11 cellular contexts compared by ENCODE assay signal in genomic region chr11:67545280-67545679, GRCh38. TPM values are rescaled to one million over a fixed set of nuclear protein-coding genes. Genes with fewer than 3 reads are reported as not detected.
A peak's percentile ranks its signal among the peaks of the same experiment; 100 is the strongest.
DNase-seq lines count a peak whose midpoint lies in the region; ATAC-seq, FAIRE-seq and TF ChIP-seq lines count a peak whose summit lies in the region.
"Had no signal": no experiment of that assay in that cellular context is flagged by ENCODE, and none has a peak within 500 bp of the region (broad histone marks: within the 10 kb centered on the region; RNA-seq: fewer than 3 reads in every experiment).

No MANE protein-coding gene starts in this region.

- no peak overlapping the region for H3K56ac ChIP-seq in H1 (replicated peaks; ENCODE audit: insufficient read length, low read depth, low read length)

- H4K8ac ChIP-seq in H1 (ENCODE audit: extremely low read depth, insufficient read depth, low read length): no peak overlapping the region; the same call in 1 of the 2 replicates

- no peaks in the 10 kb centered on the region for H3K23me2 ChIP-seq in H1 (ENCODE audit: low read depth, low read length)

- no peak for TF ChIP-seq POLR2A in H1 (IDR thresholded peaks at IDR 0.05; ENCODE audit: control extremely low read depth in 1 of 2, low read depth in 2 of 2, low read length in 2 of 2)

- no peak overlapping the region for H2AK5ac ChIP-seq in H1 (ENCODE audit: low read depth, low read length)

- no peak overlapping the region for H2BK5ac ChIP-seq in H1 (ENCODE audit: low read depth, low read length)

- ATAC-seq in GM18858 (IDR thresholded peaks at IDR 0.05; ENCODE audit: unreplicated experiment) (no peak), HG03135 (IDR thresholded peaks at IDR 0.05; ENCODE audit: unreplicated experiment) (no peak), GM18520 (IDR thresholded peaks at IDR 0.05; ENCODE audit: unreplicated experiment) (no peak)
- ATAC-seq: activated CD4-positive, alpha-beta T cell treated with anti-CD3 and anti-CD28 coated beads for 36 hours had no signal

- H3K23ac ChIP-seq in H1 (ENCODE audit: insufficient read length): no peak overlapping the region

- no peak overlapping the region for H4K91ac ChIP-seq in H1 (replicated peaks; ENCODE audit: insufficient read length, low read length)

- no peak overlapping the region for H3K9ac ChIP-seq in H1 (replicated peaks in 1 of 4; ENCODE audit: extremely low read depth in 1 of 4, low read depth in 3 of 4, low read length in 3 of 4)
- peak overlapping the region; percentile 26 to 38 for H3K9ac ChIP-seq in mucosa of rectum (ENCODE audit: low read depth in 1 of 2, low read length in 2 of 2)

- no peak overlapping the region for H3K27ac ChIP-seq in H1 (ENCODE audit: low read depth, low read length)
- H3K27ac ChIP-seq in mucosa of rectum (ENCODE audit: low read depth in 2 of 2, low read length in 2 of 2): peak overlapping the region; percentile 86 to 87

- no peak for TF ChIP-seq RAD21 in H1 (IDR thresholded peaks at IDR 0.05 in 1 of 2, conservative IDR thresholded peaks at IDR 0.05 in 1 of 2; ENCODE audit: low read depth in 2 of 2, low read length in 2 of 2)

- H3K27ac Mint-ChIP-seq in HFFc6: no peak overlapping the region
- H3K27ac Mint-ChIP-seq: activated CD4-positive, alpha-beta T cell treated with anti-CD3 and anti-CD28 coated beads for 36 hours; activated naive CD4-positive, alpha-beta T cell treated with anti-CD3 and anti-CD28 coated beads for 36 hours had no signal

- no peaks in the 10 kb centered on the region for H3K36me3 ChIP-seq in H1 (ENCODE audit: control insufficient read depth in 2 of 4, insufficient read depth in 4 of 4, low read length in 3 of 4)
- no peaks in the 10 kb centered on the region for H3K36me3 ChIP-seq in mucosa of rectum (ENCODE audit: control insufficient read depth in 2 of 2, insufficient read depth in 2 of 2, low read length in 2 of 2)
- H3K36me3 ChIP-seq: upper lobe of left lung had no signal

- POLR2A ChIA-PET in H1 (lab: Charles Lee; ENCODE audit: partially characterized antibody): interaction anchor here (2.3 to 4.8 kb wide), 2 partner anchors 38 to 41 kb away, joined by 8 to 15 read pairs; partner anchors contain the start of gene GSTP1

- no peak overlapping the region for H2BK120ac ChIP-seq in H1 (replicated peaks; ENCODE audit: low read depth, low read length)

- no peaks in the 10 kb centered on the region for H3K79me2 ChIP-seq in H1 (ENCODE audit: control insufficient read depth in 1 of 2, insufficient read depth in 2 of 2, low read length in 2 of 2)

- H3K4me2 ChIP-seq in H1 (ENCODE audit: insufficient read depth in 1 of 2, low read depth in 2 of 2, low read length in 2 of 2): no peak overlapping the region

- no peaks in the 10 kb centered on the region for H3K36me3 Mint-ChIP-seq in HFFc6 (ENCODE audit: low read depth)

- no peaks in the 10 kb centered on the region for H3K79me1 ChIP-seq in H1 (ENCODE audit: low read depth, low read length)

- no peak overlapping the region for H3K14ac ChIP-seq in H1 (ENCODE audit: insufficient read length)

- no peak for FAIRE-seq in H1 (lab: Jason Lieb, UNC)

- no peaks in the 10 kb centered on the region for H4K20me1 ChIP-seq in H1 (replicated peaks in 1 of 2; ENCODE audit: control insufficient read depth in 1 of 2, insufficient read depth in 2 of 2, low read length in 2 of 2)

- no peak overlapping the region for H4K5ac ChIP-seq in H1 (ENCODE audit: insufficient read length, low read depth, low read length)

- TF ChIP-seq EP300 in H1 (IDR thresholded peaks at IDR 0.05; ENCODE audit: borderline replicate concordance in 1 of 2, low read depth in 2 of 2, low read length in 2 of 2): no peak

- H3K27me3 ChIP-seq in H1 (replicated peaks in 1 of 4; ENCODE audit: control insufficient read depth in 3 of 4, extremely low read depth in 1 of 4, insufficient read depth in 3 of 4, low read length in 3 of 4): no peaks in the 10 kb centered on the region; a peak in 1 of 7 replicates
- H3K27me3 ChIP-seq in mucosa of rectum (ENCODE audit: control insufficient read depth in 2 of 2, insufficient read depth in 2 of 2, low read length in 2 of 2): no peaks in the 10 kb centered on the region
- H3K27me3 ChIP-seq: upper lobe of left lung had no signal

- 0 out of 2 replicates have a peak overlapping the region, but pooled peaks have one; percentile 7 for H2AFZ ChIP-seq in H1 (ENCODE audit: low read length)

- no peaks in the 10 kb centered on the region for H3K9me3 Mint-ChIP-seq in HFFc6
- H3K9me3 Mint-ChIP-seq: activated naive CD4-positive, alpha-beta T cell treated with anti-CD3 and anti-CD28 coated beads for 36 hours had no signal

- H3K18ac ChIP-seq in H1 (ENCODE audit: extremely low read depth, low read length): no peak overlapping the region

- WGBS in H1 (ENCODE audit: extremely low coverage in 1 of 2, insufficient coverage in 1 of 2, insufficient read length in 1 of 2, insufficient replicate concordance in 2 of 2, low coverage in 1 of 2, low lambda C conversion rate in 2 of 2, missing lambda C conversion rate in 1 of 2), 2 experiments: 77% methylated on average over 7 of the region's 8 CpGs; no CpG with 5 or more reads in 1 of the 2 experiments

- no peak overlapping the region for H3K4me3 Mint-ChIP-seq in HFFc6
- H3K4me3 Mint-ChIP-seq: activated CD4-positive, alpha-beta T cell treated with anti-CD3 and anti-CD28 coated beads for 36 hours; activated naive CD4-positive, alpha-beta T cell treated with anti-CD3 and anti-CD28 coated beads for 36 hours had no signal

- no peak overlapping the region for H2BK20ac ChIP-seq in H1 (ENCODE audit: low read length)

- peaks cover 22% of the 10 kb centered on the region for H3K27me3 Mint-ChIP-seq in HFFc6 (ENCODE audit: insufficient read depth)

- H3K9me3 ChIP-seq in H1 (ENCODE audit: insufficient read depth in 2 of 2, low read depth in 1 of 2, low read length in 1 of 2) (0 out of 4 replicates have a peak, but pooled peaks cover 0 to 4% of the 10 kb centered on the region in 2 experiments), mucosa of rectum (ENCODE audit: control insufficient read depth in 2 of 2, low read length in 2 of 2) (no peaks in the 10 kb centered on the region)
- H3K9me3 ChIP-seq: upper lobe of left lung had no signal

- DNase-seq in Caki2 (ENCODE audit: low read depth) (peak; percentile 80), HFFc6 (no peak), H1 (ENCODE audit: low read depth in 1 of 2, low spot score in 2 of 2) (no peak)
- DNase-seq: activated CD4-positive, alpha-beta T cell treated with anti-CD3 and anti-CD28 coated beads for 36 hours; activated naive CD4-positive, alpha-beta T cell treated with anti-CD3 and anti-CD28 coated beads for 36 hours had no signal

- H3K4me1 Mint-ChIP-seq in HFFc6 (ENCODE audit: low read depth): no peaks in the 10 kb centered on the region
- H3K4me1 Mint-ChIP-seq: activated CD4-positive, alpha-beta T cell treated with anti-CD3 and anti-CD28 coated beads for 36 hours had no signal

- H3K4me3 ChIP-seq in H1 (ENCODE audit: extremely low read depth in 1 of 4, insufficient read depth in 2 of 4, low read depth in 3 of 4, low read length in 4 of 4) (no peak overlapping the region), mucosa of rectum (ENCODE audit: low read length in 2 of 2) (peak overlapping the region; percentile 25 to 37)
- H3K4me3 ChIP-seq: upper lobe of left lung had no signal

- peaks cover 0 to 5% (median 0%) of the 10 kb centered on the region in 4 experiments; a peak in 2 of 7 replicates for H3K4me1 ChIP-seq in H1 (replicated peaks in 1 of 4; ENCODE audit: control insufficient read depth in 3 of 4, insufficient read depth in 4 of 4, low read length in 3 of 4)
- peaks cover 16 to 24% of the 10 kb centered on the region in 2 donors for H3K4me1 ChIP-seq in mucosa of rectum (ENCODE audit: control insufficient read depth in 2 of 2, insufficient read depth in 2 of 2, low read length in 2 of 2)

- TF ChIP-seq CTCF in HFFc6 (IDR thresholded peaks at IDR 0.05): peak; percentile 10; the same call in 1 of the 2 replicates
- peak in 2 of 3 experiments; percentile 29 to 44; a peak in 2 of 4 replicates for TF ChIP-seq CTCF in H1 (IDR thresholded peaks at IDR 0.05; ENCODE audit: control extremely low read depth in 1 of 3, insufficient read depth in 1 of 3, low read depth in 1 of 3, low read length in 3 of 3)

- no peak overlapping the region for H2BK15ac ChIP-seq in H1 (ENCODE audit: low read length)

- CTCF ChIA-PET in H1 (lab: Charles Lee; ENCODE audit: partially characterized antibody): interaction anchor here (0.8 to 1.9 kb wide), 8 partner anchors 11 to 69 kb away, joined by 3 to 4 read pairs (median 4); no protein-coding TSS in a partner anchor

- H2BK12ac ChIP-seq in H1 (ENCODE audit: low read depth, low read length): no peak overlapping the region

- in situ Hi-C loops in Caki2 (cut with HindIII; ENCODE audit: low pct_unique_long_range_greater_than_20kb, low sequenced_read_pairs): no loop called here

- no peak overlapping the region for H3K4ac ChIP-seq in H1 (replicated peaks; ENCODE audit: insufficient read length, low read depth, low read length)

RNA-seq across cellular contexts. Expression of gene CABP2, which starts 22.0 kb away (rescaled TPM):
- total RNA-seq in Caki2 (2014; rRNA removed; shearing (Covaris generic); ENCODE audit: low replicate concordance): not detected in 2 replicates
- total RNA-seq in HFFc6 (2021; fragmentation: NEBNext Ultra II Directional; extraction: Animal tissue kit (Norgen Biotek cat#: 25700)): not detected
- not detected in 2 replicates for total RNA-seq in H1 (2021; fragmentation: NEBNext Ultra II Directional; extraction: Animal tissue kit (Norgen Biotek cat#: 25700))
- not detected in 2 replicates for polyA plus RNA-seq in H1 (2011; rRNA removed)
- polyA plus RNA-seq in H1 (2011; cell fraction: cytosol; rRNA removed): not detected
- polyA plus RNA-seq in H1 (2011; cell fraction: nucleus; rRNA removed): not detected
- polyA plus RNA-seq in H1 (2012, experiment 1 of 2): not detected in 4 replicates
- polyA plus RNA-seq in H1 (2012, experiment 2 of 2): not detected
- polyA plus RNA-seq in H1 (2013, experiment 1 of 2): not detected
- not detected for polyA plus RNA-seq in H1 (2013, experiment 2 of 2)
- polyA minus RNA-seq in H1 (2011; rRNA and poly(A)+ RNA removed): not detected in 2 replicates
- not detected for polyA minus RNA-seq in H1 (2011; cell fraction: cytosol; rRNA and poly(A)+ RNA removed)
- polyA minus RNA-seq in H1 (2011; cell fraction: nucleus; rRNA and poly(A)+ RNA removed): not detected
- total RNA-seq: activated CD4-positive, alpha-beta T cell treated with anti-CD3 and anti-CD28 coated beads for 36 hours; activated naive CD4-positive, alpha-beta T cell treated with anti-CD3 and anti-CD28 coated beads for 36 hours; mesenteric fat pad; upper lobe of left lung had no signal

RNA-seq across cellular contexts. Expression of gene CDK2AP2, which starts 37.3 kb away (rescaled TPM):
- 43.6 and 56.9 TPM in 2 replicates for total RNA-seq in Caki2 (2014; rRNA removed; shearing (Covaris generic); ENCODE audit: low replicate concordance)
- total RNA-seq in HFFc6 (2021; fragmentation: NEBNext Ultra II Directional; extraction: Animal tissue kit (Norgen Biotek cat#: 25700)): 10 to 100 TPM; 29.3 to 36.0 (median 31.5) TPM
- 47.3 and 49.6 TPM in 2 replicates for total RNA-seq in H1 (2021; fragmentation: NEBNext Ultra II Directional; extraction: Animal tissue kit (Norgen Biotek cat#: 25700))
- polyA plus RNA-seq in H1 (2011; rRNA removed): 65.1 and 89.6 TPM in 2 replicates
- polyA plus RNA-seq in H1 (2011; cell fraction: cytosol; rRNA removed): 33.8 TPM
- 39.1 TPM for polyA plus RNA-seq in H1 (2011; cell fraction: nucleus; rRNA removed)
- polyA plus RNA-seq in H1 (2012, experiment 1 of 2): 37.4 to 52.9 TPM (median 45.6 TPM) in 4 replicates
- 65.6 TPM for polyA plus RNA-seq in H1 (2012, experiment 2 of 2)
- polyA plus RNA-seq in H1 (2013, experiment 1 of 2): 35.4 TPM
- polyA plus RNA-seq in H1 (2013, experiment 2 of 2): 38.4 TPM
- polyA minus RNA-seq in H1 (2011; rRNA and poly(A)+ RNA removed): 12.5 and 16.2 TPM in 2 replicates
- 28.0 TPM for polyA minus RNA-seq in H1 (2011; cell fraction: cytosol; rRNA and poly(A)+ RNA removed)
- 25.7 TPM for polyA minus RNA-seq in H1 (2011; cell fraction: nucleus; rRNA and poly(A)+ RNA removed)

RNA-seq across cellular contexts. Expression of gene GSTP1, which starts 38.3 kb away (rescaled TPM):
- not detected in 2 replicates for total RNA-seq in Caki2 (2014; rRNA removed; shearing (Covaris generic); ENCODE audit: low replicate concordance)
- 100 to 1,000 TPM; 497 to 569 (median 512) TPM for total RNA-seq in HFFc6 (2021; fragmentation: NEBNext Ultra II Directional; extraction: Animal tissue kit (Norgen Biotek cat#: 25700))
- 1,454 and 1,516 TPM in 2 replicates for total RNA-seq in H1 (2021; fragmentation: NEBNext Ultra II Directional; extraction: Animal tissue kit (Norgen Biotek cat#: 25700))
- 3,329 and 3,697 TPM in 2 replicates for polyA plus RNA-seq in H1 (2011; rRNA removed)
- polyA plus RNA-seq in H1 (2011; cell fraction: cytosol; rRNA removed): 2,378 TPM
- polyA plus RNA-seq in H1 (2011; cell fraction: nucleus; rRNA removed): 2,569 TPM
- polyA plus RNA-seq in H1 (2012, experiment 1 of 2): 1,993 to 2,737 TPM (median 2,451 TPM) in 4 replicates
- 3,069 TPM for polyA plus RNA-seq in H1 (2012, experiment 2 of 2)
- 1,370 TPM for polyA plus RNA-seq in H1 (2013, experiment 1 of 2)
- polyA plus RNA-seq in H1 (2013, experiment 2 of 2): 1,386 TPM
- 842 and 1,024 TPM in 2 replicates for polyA minus RNA-seq in H1 (2011; rRNA and poly(A)+ RNA removed)
- 714 TPM for polyA minus RNA-seq in H1 (2011; cell fraction: cytosol; rRNA and poly(A)+ RNA removed)
- 749 TPM for polyA minus RNA-seq in H1 (2011; cell fraction: nucleus; rRNA and poly(A)+ RNA removed)

RNA-seq across cellular contexts. Expression of gene PITPNM1, which starts 40.1 kb away (rescaled TPM):
- total RNA-seq in Caki2 (2014; rRNA removed; shearing (Covaris generic); ENCODE audit: low replicate concordance): 43.8 and 48.4 TPM in 2 replicates
- 10 to 100 TPM; 19.6 to 30.3 (median 23.5) TPM for total RNA-seq in HFFc6 (2021; fragmentation: NEBNext Ultra II Directional; extraction: Animal tissue kit (Norgen Biotek cat#: 25700))
- 52.7 and 55.0 TPM in 2 replicates for total RNA-seq in H1 (2021; fragmentation: NEBNext Ultra II Directional; extraction: Animal tissue kit (Norgen Biotek cat#: 25700))
- 27.2 and 45.1 TPM in 2 replicates for polyA plus RNA-seq in H1 (2011; rRNA removed)
- polyA plus RNA-seq in H1 (2011; cell fraction: cytosol; rRNA removed): 26.4 TPM
- polyA plus RNA-seq in H1 (2011; cell fraction: nucleus; rRNA removed): 74.8 TPM
- 24.2 to 30.4 TPM (median 27.3 TPM) in 4 replicates for polyA plus RNA-seq in H1 (2012, experiment 1 of 2)
- 25.8 TPM for polyA plus RNA-seq in H1 (2012, experiment 2 of 2)
- polyA plus RNA-seq in H1 (2013, experiment 1 of 2): 28.4 TPM
- polyA plus RNA-seq in H1 (2013, experiment 2 of 2): 28.5 TPM
- 14.8 and 18.7 TPM in 2 replicates for polyA minus RNA-seq in H1 (2011; rRNA and poly(A)+ RNA removed)
- polyA minus RNA-seq in H1 (2011; cell fraction: cytosol; rRNA and poly(A)+ RNA removed): 32.3 TPM
- 30.9 TPM for polyA minus RNA-seq in H1 (2011; cell fraction: nucleus; rRNA and poly(A)+ RNA removed)

Comparison
In these comparisons a context has a peak if more than half of its experiments do, and no peak if none do; other contexts are left out.
1. H3K4me3 ChIP-seq: peak in mucosa of rectum (2 of 2); none in H1 (0 of 4).
2. H3K9ac ChIP-seq: peak in mucosa of rectum (2 of 2); none in H1 (0 of 4).
3. RNA of gene GSTP1, which starts 38.3 kb away (total RNA-seq): 1,454 to 1,516 TPM in H1 and 497 to 569 TPM in HFFc6; not detected in Caki2; every median in the first group is over 100 times any median in the second.